8 cellular contexts compared by ENCODE assay signal in genomic region chr6:167706313-167707109, GRCh38.
DNase-seq lines count a peak whose midpoint lies in the region; ATAC-seq and TF ChIP-seq lines count a peak whose summit lies in the region.

No MANE protein-coding gene starts in this region.

- H3K36me3 Mint-ChIP-seq in T-helper 17 cell (ENCODE audit: low read depth) = peaks cover 3% of the 10 kb centered on the region
- no peaks in the 10 kb centered on the region for H3K36me3 Mint-ChIP-seq in activated naive CD8-positive, alpha-beta T cell treated with anti-CD3 and anti-CD28 coated beads, Interleukin-2, amount 50 U/mL, for 24 hours (ENCODE audit: low read depth)
- H3K36me3 Mint-ChIP-seq in stimulated activated memory B cell treated with anti-CD40 and anti-IgM and Interleukin-4, amounts not matched to agents 10 μg/mL and 1 μg/mL and 100 μg/mL, for 72 hours = no peaks in the 10 kb centered on the region

- TF ChIP-seq CTCF in foreskin fibroblast (IDR thresholded peaks at IDR 0.05; ENCODE audit: low read depth, low read length) = no peak

- H3K9me3 Mint-ChIP-seq in activated naive CD8-positive, alpha-beta T cell treated with anti-CD3 and anti-CD28 coated beads, Interleukin-2, amount 50 U/mL, for 24 hours = no peaks in the 10 kb centered on the region
- H3K9me3 Mint-ChIP-seq in stimulated activated memory B cell treated with anti-CD40 and anti-IgM and Interleukin-4, amounts not matched to agents 10 μg/mL and 1 μg/mL and 100 μg/mL, for 72 hours = no peaks in the 10 kb centered on the region

- H3K4me3 Mint-ChIP-seq in T-helper 17 cell = peak overlapping the region; percentile 79
- peak overlapping the region; percentile 68 for H3K4me3 Mint-ChIP-seq in activated naive CD8-positive, alpha-beta T cell treated with anti-CD3 and anti-CD28 coated beads, Interleukin-2, amount 50 U/mL, for 24 hours
- peak overlapping the region; percentile 23 for H3K4me3 Mint-ChIP-seq in stimulated activated memory B cell treated with anti-CD40 and anti-IgM and Interleukin-4, amounts not matched to agents 10 μg/mL and 1 μg/mL and 100 μg/mL, for 72 hours

- peak overlapping the region; percentile 27 for H3K27ac Mint-ChIP-seq in T-helper 17 cell
- H3K27ac Mint-ChIP-seq in activated naive CD8-positive, alpha-beta T cell treated with anti-CD3 and anti-CD28 coated beads, Interleukin-2, amount 50 U/mL, for 24 hours = peak overlapping the region; percentile 91
- H3K27ac Mint-ChIP-seq in stimulated activated memory B cell treated with anti-CD40 and anti-IgM and Interleukin-4, amounts not matched to agents 10 μg/mL and 1 μg/mL and 100 μg/mL, for 72 hours = no peak overlapping the region

- H3K4me1 Mint-ChIP-seq in T-helper 17 cell = peaks cover 39% of the 10 kb centered on the region
- peaks cover 25% of the 10 kb centered on the region for H3K4me1 Mint-ChIP-seq in activated naive CD8-positive, alpha-beta T cell treated with anti-CD3 and anti-CD28 coated beads, Interleukin-2, amount 50 U/mL, for 24 hours
- peaks cover 17% of the 10 kb centered on the region for H3K4me1 Mint-ChIP-seq in stimulated activated memory B cell treated with anti-CD40 and anti-IgM and Interleukin-4, amounts not matched to agents 10 μg/mL and 1 μg/mL and 100 μg/mL, for 72 hours

- peak; percentile 98 for ATAC-seq in GM18870 (IDR thresholded peaks at IDR 0.05; ENCODE audit: unreplicated experiment)
- ATAC-seq in HG03025 (IDR thresholded peaks at IDR 0.05; ENCODE audit: low FRiP score, unreplicated experiment) = peak; percentile 93
- peak; percentile 98 for ATAC-seq in T-helper 17 cell
- peak; percentile 89 for ATAC-seq in activated naive CD8-positive, alpha-beta T cell treated with anti-CD3 and anti-CD28 coated beads, Interleukin-2, amount 50 U/mL, for 24 hours
- peak; percentile 76 for ATAC-seq in stimulated activated memory B cell treated with anti-CD40 and anti-IgM and Interleukin-4, amounts not matched to agents 10 μg/mL and 1 μg/mL and 100 μg/mL, for 72 hours

- H3K4me3 ChIP-seq in foreskin fibroblast (ENCODE audit: low read depth in 1 of 2, low read length in 2 of 2) = no peak overlapping the region

- H3K9me3 ChIP-seq in T-helper 17 cell (ENCODE audit: control insufficient read depth, low read length, poor library complexity, severe bottlenecking) = peaks cover 2% of the 10 kb centered on the region

- peaks cover 64% of the 10 kb centered on the region for H3K27me3 Mint-ChIP-seq in T-helper 17 cell
- H3K27me3 Mint-ChIP-seq in activated naive CD8-positive, alpha-beta T cell treated with anti-CD3 and anti-CD28 coated beads, Interleukin-2, amount 50 U/mL, for 24 hours = peaks cover 69% of the 10 kb centered on the region
- peaks cover 72% of the 10 kb centered on the region for H3K27me3 Mint-ChIP-seq in stimulated activated memory B cell treated with anti-CD40 and anti-IgM and Interleukin-4, amounts not matched to agents 10 μg/mL and 1 μg/mL and 100 μg/mL, for 72 hours

- DNase-seq in T-helper 17 cell (peak in 2 of 3 donors; percentile 38 to 49), NCI-H446 (lab: John Stamatoyannopoulos, UW) (no peak), foreskin fibroblast (no peak), anterior cingulate cortex (lab: John Stamatoyannopoulos, UW) (no peak)
- DNase-seq in activated naive CD8-positive, alpha-beta T cell treated with anti-CD3 and anti-CD28 coated beads, Interleukin-2, amount 50 U/mL, for 24 hours = peak; percentile 67

Comparison
In these comparisons a context has a peak if more than half of its experiments do, and no peak if none do; other contexts are left out.
1. DNase-seq: peak in T-helper 17 cell (2 of 3) and activated naive CD8-positive, alpha-beta T cell treated with anti-CD3 and anti-CD28 coated beads, Interleukin-2, amount 50 U/mL, for 24 hours (single experiment); none in NCI-H446 (0 of 2), foreskin fibroblast (0 of 2) and anterior cingulate cortex (0 of 58).
2. H3K4me3 Mint-ChIP-seq: peak in every context shown above with its lines; median percentile 79 in T-helper 17 cell; 68 in activated naive CD8-positive, alpha-beta T cell treated with anti-CD3 and anti-CD28 coated beads, Interleukin-2, amount 50 U/mL, for 24 hours; 23 in stimulated activated memory B cell treated with anti-CD40 and anti-IgM and Interleukin-4, amounts not matched to agents 10 μg/mL and 1 μg/mL and 100 μg/mL, for 72 hours.
3. Peak in every context shown above with its lines, with median percentiles within 50 percentile points of each other: ATAC-seq.